32 cellular contexts compared by ENCODE assay signal in the genomic region with DNA sequence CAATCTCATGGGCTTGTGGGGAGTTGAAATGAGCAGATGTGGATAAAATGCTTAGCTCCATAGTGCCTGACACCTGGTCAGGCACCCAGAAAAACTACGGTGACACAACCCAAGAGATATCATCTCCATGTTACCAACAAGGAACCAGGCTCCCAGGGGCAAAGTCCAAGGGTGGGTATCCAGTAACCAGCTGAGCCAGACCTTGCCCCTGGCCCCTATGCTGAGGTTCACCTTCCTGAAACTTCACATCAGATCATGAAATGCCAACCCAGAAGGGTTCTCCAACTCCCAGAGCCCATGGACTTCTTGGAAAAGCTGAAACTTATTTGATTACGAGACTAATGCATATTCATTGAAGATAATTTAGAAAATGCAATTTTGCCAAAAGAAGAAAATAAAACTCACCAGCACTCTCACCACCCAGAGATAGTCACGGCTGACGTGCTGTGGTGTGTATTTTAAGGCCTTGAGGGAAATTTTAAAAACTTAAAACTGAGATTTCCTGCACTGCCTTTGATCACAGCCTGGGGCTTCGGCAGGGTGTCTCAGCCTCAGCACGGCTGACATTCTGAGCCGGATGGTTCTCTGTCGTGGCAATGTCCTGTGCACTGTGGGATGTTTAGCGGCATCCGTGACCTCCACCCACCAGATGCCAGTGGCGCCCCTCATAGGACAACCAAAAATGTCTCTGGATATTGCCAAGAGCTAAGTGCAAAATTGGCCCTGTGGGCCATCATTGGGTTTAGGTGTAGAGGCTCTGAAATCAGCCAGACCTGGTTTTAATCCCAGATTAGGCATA.
"Had no signal": no experiment of that assay in that cellular context is flagged by ENCODE, and none has a peak within 500 bp of the region (broad histone marks: within the 10 kb centered on the region; RNA-seq: fewer than 3 reads in every experiment).

No MANE protein-coding gene starts in this region.

- H3K27ac ChIP-seq: adrenal gland, body of pancreas, heart left ventricle, left lung, neutrophil, ovary, skin epidermis, thyroid gland had no signal

- H3K27me3 ChIP-seq: adrenal gland, body of pancreas, ovary, thyroid gland had no signal

- ATAC-seq: body of pancreas; effector memory CD8-positive, alpha-beta T cell; heart left ventricle; left lung; sciatic nerve; stimulated activated memory B cell treated with anti-CD40 and anti-IgM and Interleukin-4, amounts not matched to agents 10 μg/mL and 1 μg/mL and 100 μg/mL, for 72 hours; stimulated activated naive CD8-positive, alpha-beta T cell treated with anti-CD3 and anti-CD28 coated beads, Interleukin-15, amount 100 ng/mL, for 72 hours had no signal

- DNase-seq: activated CD4-positive, alpha-beta memory T cell treated with anti-CD3 and anti-CD28 coated beads for 36 hours; activated CD4-positive, alpha-beta T cell treated with anti-CD3 and anti-CD28 coated beads, Interleukin-2, amount 10 ng/mL, durations not matched to agents 24 days and 14 days; activated CD4-positive, CD25-positive, alpha-beta regulatory T cell treated with anti-CD3 and anti-CD28 coated beads, Interleukin-2, amount 50 U/mL, for 72 hours; activated CD8-positive, alpha-beta memory T cell treated with anti-CD3 and anti-CD28 coated beads, Interleukin-2, amount 50 U/mL, for 4 hours; activated effector memory CD4-positive, alpha-beta T cell treated with anti-CD3 and anti-CD28 coated beads, Interleukin-2, amount 50 U/mL, for 16 hours; activated naive CD4-positive, alpha-beta T cell treated with anti-CD3 and anti-CD28 coated beads for 36 hours; activated naive CD8-positive, alpha-beta T cell treated with anti-CD3 and anti-CD28 coated beads for 36 hours; activated T-cell treated with anti-CD3 and anti-CD28 coated beads, Interleukin-2, amount 50 U/mL, for 1 hour; adrenal gland; aorta; body of pancreas; cortex of kidney; effector memory CD8-positive, alpha-beta T cell; erythroblast; foreskin fibroblast; heart left ventricle; hypothalamus; immature natural killer cell; left lung; naive B cell; nephron progenitor cell; ovary; stimulated activated CD4-positive, alpha-beta T cell treated with anti-CD3 and anti-CD28 coated beads, Interleukin-4, amount 100 ng/mL, for 24 hours; stimulated activated naive CD8-positive, alpha-beta T cell treated with anti-CD3 and anti-CD28 coated beads, Interleukin-15, amount 100 ng/mL, for 72 hours; substantia nigra; T-helper 2 cell; thyroid gland had no signal

- H3K4me3 ChIP-seq: adrenal gland, body of pancreas, heart left ventricle, left lung, lung, ovary, skin epidermis, thyroid gland had no signal

- H3K9me3 ChIP-seq: adrenal gland, body of pancreas, neutrophil, ovary, thyroid gland had no signal

- H3K4me1 ChIP-seq: adrenal gland, body of pancreas, heart left ventricle, left lung, thyroid gland had no signal

- H3K36me3 ChIP-seq: adrenal gland, heart left ventricle, left lung, neutrophil, ovary, thyroid gland had no signal
